10 cellular contexts compared by ENCODE assay signal in the genomic region with DNA sequence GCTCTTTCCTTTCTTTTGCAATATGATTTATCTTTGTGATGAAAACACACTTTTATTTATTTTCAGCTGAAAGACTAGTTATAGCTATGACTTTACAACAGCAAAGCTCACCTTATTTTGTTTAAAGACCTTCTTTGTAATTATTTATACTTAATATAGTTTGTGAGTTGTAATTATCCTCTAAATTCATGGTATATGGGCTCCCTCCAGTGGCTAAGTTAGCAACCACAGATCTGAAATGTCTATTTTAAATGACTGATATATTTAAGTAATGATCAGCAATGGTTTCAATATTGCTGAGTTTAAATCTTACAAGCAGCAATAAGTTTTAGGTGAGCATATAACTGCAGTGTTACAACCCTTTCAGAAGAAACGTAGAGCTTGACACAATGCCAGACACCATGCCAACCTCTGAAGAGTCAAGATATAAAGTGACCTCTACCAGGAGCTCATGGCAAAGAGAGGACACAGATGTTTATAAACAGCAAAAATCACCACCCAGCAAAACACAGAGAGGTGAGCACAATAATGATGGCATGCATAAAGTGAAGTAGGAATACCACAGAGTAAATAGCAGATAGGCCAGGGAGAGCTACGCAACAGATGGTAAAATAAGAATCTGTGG.
DNase-seq lines count a peak whose midpoint lies in the region; ATAC-seq, FAIRE-seq and TF ChIP-seq lines count a peak whose summit lies in the region.
"Had no signal": no experiment of that assay in that cellular context is flagged by ENCODE, and none has a peak within 500 bp of the region (broad histone marks: within the 10 kb centered on the region; RNA-seq: fewer than 3 reads in every experiment).

No MANE protein-coding gene starts in this region.

- intact Hi-C loops in lower lobe of right lung (cut with DNase I): loop anchor here (5.0 kb wide), 1 partner anchor 142 kb away; the partner anchor contains the start of gene ZNF385D

- DNase-seq in Ammon's horn (ENCODE audit: low spot score) (peak; percentile 40), LHCN-M2 (ENCODE audit: low read depth) (peak; percentile 32), bronchial epithelial cell (ENCODE audit: low read depth) (peak; percentile 36), lower lobe of right lung (no peak), cerebellar nuclear complex (lab: John Stamatoyannopoulos, UW) (no peak)
- DNase-seq in stimulated activated CD4-positive, alpha-beta T cell treated with anti-CD3 and anti-CD28 coated beads, Interleukin-1b, Interleukin-23, amount 100 ng/mL, for 48 hours: no peak
- DNase-seq: NK-92 treated with Interleukin-12 subunit alpha and Interleukin-12 subunit beta, amount 100 ng/mL, for 24 hours had no signal

- no peak overlapping the region for H3K27ac ChIP-seq in lower lobe of right lung

- peak; percentile 16 for TF ChIP-seq CTCF in bronchial epithelial cell (IDR thresholded peaks at IDR 0.05; ENCODE audit: insufficient read depth, low read length, severe bottlenecking)
- peak; percentile 61 for TF ChIP-seq CTCF in lower lobe of right lung (IDR thresholded peaks at IDR 0.05)

- ATAC-seq in lower lobe of right lung: no peak
- no peak for ATAC-seq in GM21529 (IDR thresholded peaks at IDR 0.05; ENCODE audit: unreplicated experiment)
- no peak for ATAC-seq in GM21526 (IDR thresholded peaks at IDR 0.05; ENCODE audit: low FRiP score, unreplicated experiment)

- no peak for FAIRE-seq in bronchial epithelial cell (lab: Jason Lieb, UNC)
- FAIRE-seq: GM18507 had no signal

- no peaks in the 10 kb centered on the region for H3K9me3 ChIP-seq in lower lobe of right lung

- no peaks in the 10 kb centered on the region for H3K4me1 ChIP-seq in lower lobe of right lung

- H3K27me3 ChIP-seq in bronchial epithelial cell (ENCODE audit: control insufficient read depth, insufficient read depth, low read length) (no peaks in the 10 kb centered on the region), lower lobe of right lung (ENCODE audit: low read depth) (no peaks in the 10 kb centered on the region)

- H3K4me3 ChIP-seq in bronchial epithelial cell (ENCODE audit: low read depth, low read length) (no peak overlapping the region), lower lobe of right lung (no peak overlapping the region)

- H3K36me3 ChIP-seq in bronchial epithelial cell (ENCODE audit: control insufficient read depth, insufficient read depth, low read length): no peaks in the 10 kb centered on the region
- no peaks in the 10 kb centered on the region for H3K36me3 ChIP-seq in lower lobe of right lung

Comparison
In these comparisons a context has a peak if more than half of its experiments do, and no peak if none do; other contexts are left out.
1. DNase-seq: peak in Ammon's horn (single experiment), LHCN-M2 (single experiment) and bronchial epithelial cell (single experiment); none in lower lobe of right lung (single experiment), stimulated activated CD4-positive, alpha-beta T cell treated with anti-CD3 and anti-CD28 coated beads, Interleukin-1b, Interleukin-23, amount 100 ng/mL, for 48 hours (single experiment) and cerebellar nuclear complex (0 of 2).